19 cellular contexts compared by ENCODE assay signal in the genomic region with DNA sequence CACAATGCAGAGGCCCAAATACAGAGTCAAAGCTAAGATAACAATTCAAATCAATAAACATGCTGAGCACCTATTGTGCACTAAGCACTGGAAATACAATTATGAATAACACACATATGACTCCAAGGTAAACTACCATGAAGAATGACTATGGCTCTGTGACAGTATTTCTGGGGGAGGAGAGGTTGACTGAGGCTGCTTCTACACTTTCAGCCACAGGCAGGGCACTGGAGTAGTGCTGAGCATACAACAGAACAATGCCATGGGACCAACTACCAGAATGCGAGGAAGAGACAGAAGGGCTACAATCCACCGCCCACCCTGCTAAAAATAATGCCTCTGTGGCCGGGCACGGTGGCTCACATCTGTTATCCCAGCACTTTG. TPM values are rescaled to one million over a fixed set of nuclear protein-coding genes. Genes with fewer than 3 reads are reported as not detected.
A peak's percentile ranks its signal among the peaks of the same experiment; 100 is the strongest.
DNase-seq lines count a peak whose midpoint lies in the region; ATAC-seq, FAIRE-seq and TF ChIP-seq lines count a peak whose summit lies in the region.
"Had no signal": no experiment of that assay in that cellular context is flagged by ENCODE, and none has a peak within 500 bp of the region (broad histone marks: within the 10 kb centered on the region; RNA-seq: fewer than 3 reads in every experiment).

No MANE protein-coding gene starts in this region.

- peaks cover 0 to 3% of the 10 kb centered on the region in 2 donors for H3K9me3 Mint-ChIP-seq in stimulated activated naive B cell treated with anti-CD40 and anti-IgM and Interleukin-4, amounts not matched to agents 10 μg/mL and 1 μg/mL and 100 μg/mL, for 72 hours
- H3K9me3 Mint-ChIP-seq: CD8-positive, alpha-beta memory T cell had no signal

- H3K9me3 ChIP-seq in heart right ventricle, result no peaks in the 10 kb centered on the region
- H3K9me3 ChIP-seq: Peyer's patch had no signal

- no peak overlapping the region for H3K27ac Mint-ChIP-seq in stimulated activated naive B cell treated with anti-CD40 and anti-IgM and Interleukin-4, amounts not matched to agents 10 μg/mL and 1 μg/mL and 100 μg/mL, for 72 hours

- ATAC-seq in heart right ventricle (no peak), left cardiac atrium (no peak), HG02610 (IDR thresholded peaks at IDR 0.05; ENCODE audit: unreplicated experiment) (peak; percentile 44), GM19452 (IDR thresholded peaks at IDR 0.05; ENCODE audit: unreplicated experiment) (no peak)
- ATAC-seq in stimulated activated naive B cell treated with anti-CD40 and anti-IgM and Interleukin-4, amounts not matched to agents 10 μg/mL and 1 μg/mL and 100 μg/mL, for 72 hours (replicated peaks), result peak; percentile 31 to 62

- H3K4me3 ChIP-seq in heart right ventricle, result no peak overlapping the region
- H3K4me3 ChIP-seq: Peyer's patch had no signal

- H3K4me3 Mint-ChIP-seq in stimulated activated naive B cell treated with anti-CD40 and anti-IgM and Interleukin-4, amounts not matched to agents 10 μg/mL and 1 μg/mL and 100 μg/mL, for 72 hours, result no peak overlapping the region
- H3K4me3 Mint-ChIP-seq: CD8-positive, alpha-beta memory T cell had no signal

- no peak for TF ChIP-seq CTCF in heart right ventricle (IDR thresholded peaks at IDR 0.05)
- TF ChIP-seq CTCF in D721Med (IDR thresholded peaks at IDR 0.05; ENCODE audit: insufficient read depth, missing control alignments), result no peak

- peak overlapping the region in 7 of 10 donors; percentile 27 to 77 (median 69) for H3K27ac ChIP-seq in heart right ventricle
- H3K27ac ChIP-seq: Peyer's patch had no signal

- WGBS in heart right ventricle, 2 donors, result 89% methylated on average over 4 of the region's 4 CpGs

- H3K27me3 Mint-ChIP-seq in stimulated activated naive B cell treated with anti-CD40 and anti-IgM and Interleukin-4, amounts not matched to agents 10 μg/mL and 1 μg/mL and 100 μg/mL, for 72 hours, result no peaks in the 10 kb centered on the region

- DNase-seq in heart right ventricle (no peak), left cardiac atrium (no peak), NCI-H69 (lab: John Stamatoyannopoulos, UW) (peak; percentile 1), D721Med (ENCODE audit: insufficient read length, low spot score) (no peak), HK-2 (ENCODE audit: unreplicated experiment) (no peak)
- no peak for DNase-seq in stimulated activated naive B cell treated with anti-CD40 and anti-IgM and Interleukin-4, amounts not matched to agents 10 μg/mL and 1 μg/mL and 100 μg/mL, for 72 hours
- DNase-seq: ACHN; C1 segment of cervical spinal cord; CD8-positive, alpha-beta memory T cell; DND-41; GOT3; KBM-7; NCI-H2171 treated with DMSO at 0.1 percent for 48 hours; NCI-H526 treated with DMSO at 0.1 percent for 48 hours; NK-92 treated with Interleukin-12 subunit alpha and Interleukin-12 subunit beta, amount 100 ng/mL, for 24 hours; Peyer's patch had no signal

- peaks cover 3 to 41% (median 17%) of the 10 kb centered on the region in 9 donors for H3K4me1 ChIP-seq in heart right ventricle
- H3K4me1 ChIP-seq: Peyer's patch had no signal

- peaks cover 22 to 43% of the 10 kb centered on the region in 2 donors for H3K4me1 Mint-ChIP-seq in stimulated activated naive B cell treated with anti-CD40 and anti-IgM and Interleukin-4, amounts not matched to agents 10 μg/mL and 1 μg/mL and 100 μg/mL, for 72 hours

- no peak for FAIRE-seq in D721Med (lab: Jason Lieb, UNC)

- H3K36me3 ChIP-seq in heart right ventricle, result no peaks in the 10 kb centered on the region
- H3K36me3 ChIP-seq: Peyer's patch had no signal

- H3K27me3 ChIP-seq in heart right ventricle, result no peaks in the 10 kb centered on the region
- H3K27me3 ChIP-seq: Peyer's patch had no signal

- intact Hi-C loops in heart right ventricle (cut with DNase I), result no loop called here
- intact Hi-C loops in left cardiac atrium (cut with DNase I), result no loop called here

- H3K36me3 Mint-ChIP-seq in stimulated activated naive B cell treated with anti-CD40 and anti-IgM and Interleukin-4, amounts not matched to agents 10 μg/mL and 1 μg/mL and 100 μg/mL, for 72 hours, result peaks cover 4 to 22% of the 10 kb centered on the region in 2 donors
- H3K36me3 Mint-ChIP-seq: CD8-positive, alpha-beta memory T cell had no signal

RNA-seq across cellular contexts. Expression of gene TEC, which starts 13.7 kb away (rescaled TPM):
- 1 to 10 TPM; 1.0 to 3.6 (median 2.3) TPM for total RNA-seq in heart right ventricle
- polyA plus RNA-seq in heart right ventricle, result 1 to 10 TPM; 1.1 to 1.7 TPM
- 1 to 10 TPM; 1.8 to 2.3 TPM for total RNA-seq in left cardiac atrium
- total RNA-seq: G401 had no signal

Comparison
In these comparisons a context has a peak if more than half of its experiments do, and no peak if none do; other contexts are left out.
1. ATAC-seq: peak in HG02610 (single experiment) and stimulated activated naive B cell treated with anti-CD40 and anti-IgM and Interleukin-4, amounts not matched to agents 10 μg/mL and 1 μg/mL and 100 μg/mL, for 72 hours (2 of 2); none in heart right ventricle (0 of 8), left cardiac atrium (0 of 2) and GM19452 (single experiment).